In the genomic region with DNA sequence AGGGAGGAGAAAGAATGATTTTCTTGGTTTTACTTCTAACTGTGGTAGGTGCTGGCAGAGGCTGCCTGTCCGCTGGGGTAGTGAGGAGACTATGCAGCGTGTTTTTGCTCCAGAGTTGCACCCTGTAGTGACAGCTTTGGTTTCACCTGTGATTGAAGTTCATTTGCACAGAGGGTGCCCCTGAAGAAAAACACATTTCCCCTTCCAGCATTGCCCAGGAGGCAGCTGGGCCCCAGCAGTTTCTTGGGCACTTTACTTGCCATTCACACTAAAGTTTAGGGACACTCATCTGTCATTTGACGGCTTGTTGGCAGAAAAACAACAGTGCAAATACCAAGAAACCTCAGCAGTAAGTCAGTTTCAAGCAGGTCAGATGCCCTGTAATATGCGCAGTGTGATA, we compare ENCODE assay signal across 31 cellular contexts.
"Had no signal": no experiment of that assay in that cellular context is flagged by ENCODE, and none has a peak within 500 bp of the region (broad histone marks: within the 10 kb centered on the region; RNA-seq: fewer than 3 reads in every experiment).

No MANE protein-coding gene starts in this region.

- H3K4me3 ChIP-seq: neural progenitor cell, ovary, psoas muscle, skin epidermis, smooth muscle cell, spleen, stomach, thoracic aorta, thyroid gland, tibial nerve, upper lobe of left lung, vagina had no signal

- H3K36me3 ChIP-seq: neural progenitor cell, ovary, spleen, stomach, thoracic aorta, thyroid gland, tibial nerve, upper lobe of left lung, vagina had no signal

- H3K36me3 Mint-ChIP-seq: naive thymus-derived CD8-positive, alpha-beta T cell; natural killer cell treated with Interleukin-12 subunit alpha and Interleukin-12 subunit beta and Interleukin-15 and Interleukin-18, amount 100 ng/mL, for 72 hours; neural progenitor cell; stimulated activated effector memory CD8-positive, alpha-beta T cell treated with anti-CD3 and anti-CD28 coated beads, Interleukin-12 subunit alpha, Interleukin-12 subunit beta, amount 100 ng/mL, for 72 hours; stimulated activated naive B cell treated with anti-CD40 and anti-IgM and Interleukin-4, amounts not matched to agents 10 μg/mL and 1 μg/mL and 100 μg/mL, for 72 hours had no signal

- H3K4me2 ChIP-seq: neural progenitor cell, smooth muscle cell had no signal

- H3K9me3 Mint-ChIP-seq: nephron progenitor cell; neural progenitor cell; stimulated activated effector memory CD8-positive, alpha-beta T cell treated with anti-CD3 and anti-CD28 coated beads, Interleukin-12 subunit alpha, Interleukin-12 subunit beta, amount 100 ng/mL, for 72 hours; stimulated activated naive CD8-positive, alpha-beta T cell treated with anti-CD3 and anti-CD28 coated beads, Interleukin-15, Interleukin-2, amounts not matched to agents 100 ng/mL and 50 ng/mL, for 24 hours had no signal

- FAIRE-seq: urothelium cell line had no signal

- H3K4me1 Mint-ChIP-seq: naive thymus-derived CD8-positive, alpha-beta T cell; nephron progenitor cell; neural progenitor cell; stimulated activated effector memory CD8-positive, alpha-beta T cell treated with anti-CD3 and anti-CD28 coated beads, Interleukin-12 subunit alpha, Interleukin-12 subunit beta, amount 100 ng/mL, for 72 hours; stimulated activated naive B cell treated with anti-CD40 and anti-IgM and Interleukin-4, amounts not matched to agents 10 μg/mL and 1 μg/mL and 100 μg/mL, for 72 hours had no signal

- H3K9me3 ChIP-seq: ovary, psoas muscle, spleen, stomach, thoracic aorta, thyroid gland, tibial nerve, upper lobe of left lung, vagina had no signal

- H3K27ac Mint-ChIP-seq: naive thymus-derived CD8-positive, alpha-beta T cell; natural killer cell treated with Interleukin-12 subunit alpha and Interleukin-12 subunit beta and Interleukin-15 and Interleukin-18, amount 100 ng/mL, for 72 hours; nephron progenitor cell; neural progenitor cell; progenitor cell of endocrine pancreas; stimulated activated effector memory CD8-positive, alpha-beta T cell treated with anti-CD3 and anti-CD28 coated beads, Interleukin-12 subunit alpha, Interleukin-12 subunit beta, amount 100 ng/mL, for 72 hours; stimulated activated naive B cell treated with anti-CD40 and anti-IgM and Interleukin-4, amounts not matched to agents 10 μg/mL and 1 μg/mL and 100 μg/mL, for 72 hours; stimulated activated naive CD8-positive, alpha-beta T cell treated with anti-CD3 and anti-CD28 coated beads, Interleukin-15, Interleukin-2, amounts not matched to agents 100 ng/mL and 50 ng/mL, for 24 hours had no signal

- ATAC-seq: naive thymus-derived CD8-positive, alpha-beta T cell; natural killer cell treated with Interleukin-12 subunit alpha and Interleukin-12 subunit beta and Interleukin-15 and Interleukin-18, amount 100 ng/mL, for 72 hours; psoas muscle; right cardiac atrium; sciatic nerve; stimulated activated effector memory CD8-positive, alpha-beta T cell treated with anti-CD3 and anti-CD28 coated beads, Interleukin-12 subunit alpha, Interleukin-12 subunit beta, amount 100 ng/mL, for 72 hours; stimulated activated naive B cell treated with anti-CD40 and anti-IgM and Interleukin-4, amounts not matched to agents 10 μg/mL and 1 μg/mL and 100 μg/mL, for 72 hours had no signal

- H3K27me3 Mint-ChIP-seq: stimulated activated naive B cell treated with anti-CD40 and anti-IgM and Interleukin-4, amounts not matched to agents 10 μg/mL and 1 μg/mL and 100 μg/mL, for 72 hours had no signal

- H3K4me1 ChIP-seq: neural progenitor cell, parathyroid adenoma, psoas muscle, spleen, stomach, thyroid gland, tibial nerve, upper lobe of left lung, vagina had no signal

- H3K27me3 ChIP-seq: neural progenitor cell, ovary, spleen, stomach, thyroid gland, tibial nerve, upper lobe of left lung, vagina had no signal

- H3K4me3 Mint-ChIP-seq: naive thymus-derived CD8-positive, alpha-beta T cell; natural killer cell treated with Interleukin-12 subunit alpha and Interleukin-12 subunit beta and Interleukin-15 and Interleukin-18, amount 100 ng/mL, for 72 hours; nephron progenitor cell; neural progenitor cell; stimulated activated effector memory CD8-positive, alpha-beta T cell treated with anti-CD3 and anti-CD28 coated beads, Interleukin-12 subunit alpha, Interleukin-12 subunit beta, amount 100 ng/mL, for 72 hours; stimulated activated naive B cell treated with anti-CD40 and anti-IgM and Interleukin-4, amounts not matched to agents 10 μg/mL and 1 μg/mL and 100 μg/mL, for 72 hours; stimulated activated naive CD8-positive, alpha-beta T cell treated with anti-CD3 and anti-CD28 coated beads, Interleukin-15, Interleukin-2, amounts not matched to agents 100 ng/mL and 50 ng/mL, for 24 hours had no signal

- H2AFZ ChIP-seq: neural progenitor cell, parathyroid adenoma had no signal

- H3K9ac ChIP-seq: neural progenitor cell, parathyroid adenoma had no signal

- H3K27ac ChIP-seq: neural progenitor cell, ovary, parathyroid adenoma, psoas muscle, skin epidermis, spleen, stomach, thoracic aorta, thyroid gland, tibial nerve, upper lobe of left lung, vagina had no signal

- H3K79me2 ChIP-seq: parathyroid adenoma had no signal

- DNase-seq: naive thymus-derived CD8-positive, alpha-beta T cell; nephron progenitor cell; occipital lobe; ovary; posterior cingulate gyrus; psoas muscle; right cardiac atrium; spleen; stimulated activated CD4-positive, alpha-beta T cell treated with anti-CD3 and anti-CD28 coated beads, Interleukin-12 subunit alpha, Interleukin-12 subunit beta, amount 100 ng/mL, for 4 hours; stimulated activated CD4-positive, alpha-beta T cell treated with anti-CD3 and anti-CD28 coated beads, Interleukin-1b, Interleukin-23, amount 100 ng/mL, for 48 hours; stimulated activated CD4-positive, alpha-beta T cell treated with anti-CD3 and anti-CD28 coated beads, Interleukin-4, amount 100 ng/mL, for 1 hour; stimulated activated CD4-positive, alpha-beta T cell treated with anti-CD3 and anti-CD28 coated beads, Interleukin-4, amount 100 ng/mL, for 4 hours; stimulated activated naive B cell treated with anti-CD40 and anti-IgM and Interleukin-4, amounts not matched to agents 10 μg/mL and 1 μg/mL and 100 μg/mL, for 72 hours; stimulated activated naive CD4-positive, alpha-beta T cell treated with Interleukin-2 at 50 U/mL for 16 hours; stomach; thyroid gland; trophoblast cell; upper lobe of left lung had no signal
